In the genomic region with DNA sequence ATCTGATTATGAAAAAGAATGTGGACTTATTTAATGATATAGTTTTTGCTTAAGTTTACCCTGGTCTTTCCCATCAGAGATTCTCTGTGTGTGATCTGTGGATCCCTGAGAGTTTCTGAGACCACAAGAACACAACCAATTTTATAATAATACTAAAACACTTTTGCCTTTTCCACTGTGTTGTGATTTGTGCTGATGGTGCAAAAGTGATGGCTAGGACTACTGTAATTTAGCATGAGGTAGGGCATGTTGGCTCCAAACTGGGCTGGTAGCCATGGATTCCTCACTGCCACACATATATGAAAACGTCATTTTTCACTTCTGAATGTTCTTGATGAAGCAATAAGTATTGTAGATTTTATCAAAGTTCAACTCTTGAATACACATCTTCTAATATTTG, we compare ENCODE assay signal across 20 cellular contexts. TPM values are rescaled to one million over a fixed set of nuclear protein-coding genes. Genes with fewer than 3 reads are reported as not detected.
DNase-seq lines count a peak whose midpoint lies in the region; ATAC-seq and TF ChIP-seq lines count a peak whose summit lies in the region.
"Had no signal": no experiment of that assay in that cellular context is flagged by ENCODE, and none has a peak within 500 bp of the region (broad histone marks: within the 10 kb centered on the region; RNA-seq: fewer than 3 reads in every experiment).

No MANE protein-coding gene starts in this region.

- TF ChIP-seq POLR2A in HCT116 (IDR thresholded peaks at IDR 0.05; ENCODE audit: borderline replicate concordance, extremely low read depth, insufficient read depth, insufficient read length): no peak

- no peaks in the 10 kb centered on the region for H3K36me3 Mint-ChIP-seq in naive thymus-derived CD8-positive, alpha-beta T cell
- no peaks in the 10 kb centered on the region for H3K36me3 Mint-ChIP-seq in stimulated activated effector memory CD8-positive, alpha-beta T cell treated with anti-CD3 and anti-CD28 coated beads, Interleukin-12 subunit alpha, Interleukin-12 subunit beta, amount 100 ng/mL, for 72 hours
- H3K36me3 Mint-ChIP-seq: CD8-positive, alpha-beta memory T cell had no signal

- no peak overlapping the region for H3K23ac ChIP-seq in trophoblast cell (ENCODE audit: low read length)

- H3K9me3 Mint-ChIP-seq in naive thymus-derived CD8-positive, alpha-beta T cell: peaks cover 0 to 10% (median 1%) of the 10 kb centered on the region in 9 donors
- H3K9me3 Mint-ChIP-seq in stimulated activated effector memory CD8-positive, alpha-beta T cell treated with anti-CD3 and anti-CD28 coated beads, Interleukin-12 subunit alpha, Interleukin-12 subunit beta, amount 100 ng/mL, for 72 hours: peaks cover 7% of the 10 kb centered on the region
- H3K9me3 Mint-ChIP-seq: H9; T-helper 1 cell treated with Interleukin-12 subunit alpha and Interleukin-12 subunit beta and Interleukin-4 antibody, amounts not matched to agents 30 μg/mL and 1 μg/mL, for 36 hours had no signal

- no peak overlapping the region for H3K18ac ChIP-seq in trophoblast cell (ENCODE audit: low read length)

- RAD21 ChIA-PET in HCT116 (lab: Charles Lee; ENCODE audit: low non-redundant PET in 1 of 2, low total read pairs in 2 of 2, uncharacterized antibody in 2 of 2, unreplicated experiment in 2 of 2): no interaction called here

- TF ChIP-seq RAD21 in HCT116 (IDR thresholded peaks at IDR 0.05; ENCODE audit: low read depth): no peak

- DNase-seq in DMS53 (lab: John Stamatoyannopoulos, UW) (peak; percentile 33), DMS53 treated with DMSO at 0.1 percent for 48 hours (lab: John Stamatoyannopoulos, UW; ENCODE audit: unreplicated experiment) (no peak), HCT116 (ENCODE audit: low read depth, low spot score) (no peak), PC-3 (no peak), trophoblast cell (peak; percentile 21 to 72)
- DNase-seq in naive thymus-derived CD8-positive, alpha-beta T cell: no peak
- DNase-seq in stimulated activated effector memory CD8-positive, alpha-beta T cell treated with anti-CD3 and anti-CD28 coated beads, Interleukin-12 subunit alpha, Interleukin-12 subunit beta, amount 100 ng/mL, for 72 hours (ENCODE audit: low spot score in 2 of 2): no peak
- DNase-seq: 8988T; CD8-positive, alpha-beta memory T cell; DND-41; NCI-H146; NCI-H2029 treated with DMSO at 0.1 percent for 48 hours; NCI-H2171; NCI-H446 treated with DMSO at 0.1 percent for 48 hours; SJCRH30 had no signal

- no peak overlapping the region for H3K14ac ChIP-seq in trophoblast cell (ENCODE audit: low read length)

- H4K91ac ChIP-seq in trophoblast cell (ENCODE audit: low read depth, low read length): no peak overlapping the region

- intact Hi-C loops in HCT116 (cut with micrococcal nuclease): loop anchor here (1.0 kb wide), 1 partner anchor 159 kb away; no protein-coding TSS in a partner anchor
- intact Hi-C loops in PC-3 (cut with micrococcal nuclease): loop anchor here (1.0 kb wide), 4 partner anchors 64 to 171 kb away; no protein-coding TSS in a partner anchor

- H3K4me1 ChIP-seq in HCT116 (ENCODE audit: control insufficient read depth in 1 of 2, insufficient read depth in 2 of 2, low read length in 2 of 2) (no peaks in the 10 kb centered on the region), PC-3 (ENCODE audit: insufficient read depth, low read length) (peaks cover 41% of the 10 kb centered on the region), trophoblast cell (ENCODE audit: control insufficient read depth in 1 of 2, insufficient read depth in 2 of 2, low read length in 2 of 2) (no peaks in the 10 kb centered on the region)
- H3K4me1 ChIP-seq: BLaER1, SJCRH30 had no signal

- H4K12ac ChIP-seq in trophoblast cell (ENCODE audit: low read depth, low read length): no peak overlapping the region

- no peaks in the 10 kb centered on the region for H3K9me2 ChIP-seq in HCT116 (ENCODE audit: insufficient read depth)
- no peaks in the 10 kb centered on the region for H3K9me2 ChIP-seq in PC-3 (replicated peaks; ENCODE audit: low read length)

- H3K27me3 Mint-ChIP-seq in naive thymus-derived CD8-positive, alpha-beta T cell: peaks cover 3 to 8% (median 6%) of the 10 kb centered on the region in 5 donors
- H3K27me3 Mint-ChIP-seq: CD8-positive, alpha-beta memory T cell had no signal

- no peak overlapping the region for H3K4me3 Mint-ChIP-seq in naive thymus-derived CD8-positive, alpha-beta T cell
- H3K4me3 Mint-ChIP-seq in stimulated activated effector memory CD8-positive, alpha-beta T cell treated with anti-CD3 and anti-CD28 coated beads, Interleukin-12 subunit alpha, Interleukin-12 subunit beta, amount 100 ng/mL, for 72 hours: no peak overlapping the region
- H3K4me3 Mint-ChIP-seq: CD8-positive, alpha-beta memory T cell; H9; T-helper 1 cell treated with Interleukin-12 subunit alpha and Interleukin-12 subunit beta and Interleukin-4 antibody, amounts not matched to agents 30 μg/mL and 1 μg/mL, for 36 hours had no signal

- no peak overlapping the region for H3K9ac ChIP-seq in HCT116 (ENCODE audit: low read length)
- peak overlapping the region; percentile 57 for H3K9ac ChIP-seq in PC-3 (ENCODE audit: low read length)
- no peak overlapping the region for H3K9ac ChIP-seq in trophoblast cell (ENCODE audit: low read length)
- H3K9ac ChIP-seq: BLaER1 had no signal

- H3K4me3 ChIP-seq in HCT116 (replicated peaks in 1 of 2; ENCODE audit: low read depth in 1 of 2, low read length in 2 of 2) (no peak overlapping the region), PC-3 (ENCODE audit: low read length) (no peak overlapping the region), trophoblast cell (ENCODE audit: low read depth, low read length) (no peak overlapping the region)
- H3K4me3 ChIP-seq: BLaER1, SJCRH30 had no signal

- H2BK5ac ChIP-seq in trophoblast cell (ENCODE audit: low read depth, low read length, poor library complexity): no peak overlapping the region

- no peak overlapping the region for H2AK5ac ChIP-seq in trophoblast cell (ENCODE audit: low read length)

- no peak overlapping the region for H2BK12ac ChIP-seq in trophoblast cell (ENCODE audit: low read length)

- H4K20me1 ChIP-seq in HCT116 (ENCODE audit: insufficient read depth): no peaks in the 10 kb centered on the region
- no peaks in the 10 kb centered on the region for H4K20me1 ChIP-seq in PC-3 (ENCODE audit: low read length)
- H4K20me1 ChIP-seq: BLaER1 had no signal

- ATAC-seq in HCT116: no peak
- ATAC-seq in PC-3: no peak
- ATAC-seq in HG03432 (IDR thresholded peaks at IDR 0.05; ENCODE audit: unreplicated experiment): no peak
- no peak for ATAC-seq in naive thymus-derived CD8-positive, alpha-beta T cell
- no peak for ATAC-seq in stimulated activated effector memory CD8-positive, alpha-beta T cell treated with anti-CD3 and anti-CD28 coated beads, Interleukin-12 subunit alpha, Interleukin-12 subunit beta, amount 100 ng/mL, for 72 hours

- H3K27ac ChIP-seq in HCT116 (ENCODE audit: low read depth, low read length) (no peak overlapping the region), PC-3 (ENCODE audit: low read length) (peak overlapping the region; percentile 73), trophoblast cell (ENCODE audit: low read depth, low read length) (no peak overlapping the region)
- H3K27ac ChIP-seq: BLaER1, SJCRH30 had no signal

- no peak overlapping the region for H3K4ac ChIP-seq in trophoblast cell (ENCODE audit: low read depth, low read length)

- H3K4me2 ChIP-seq in HCT116 (ENCODE audit: low read length) (no peak overlapping the region), PC-3 (ENCODE audit: low read length) (no peak overlapping the region), trophoblast cell (ENCODE audit: low read length) (no peak overlapping the region)
- H3K4me2 ChIP-seq: BLaER1 had no signal

- H3K27me3 ChIP-seq in HCT116 (ENCODE audit: insufficient read depth, low read length): no peaks in the 10 kb centered on the region
- H3K27me3 ChIP-seq in PC-3 (ENCODE audit: low read length): no peaks in the 10 kb centered on the region
- no peaks in the 10 kb centered on the region for H3K27me3 ChIP-seq in trophoblast cell (ENCODE audit: insufficient read depth, low read length)
- H3K27me3 ChIP-seq: BLaER1, SJCRH30 had no signal

- TF ChIP-seq CTCF in HCT116 (IDR thresholded peaks at IDR 0.05 in 2 of 3, conservative IDR thresholded peaks at IDR 0.05 in 1 of 3; ENCODE audit: borderline replicate concordance in 1 of 3, insufficient read depth in 1 of 3, low read depth in 2 of 3, low read length in 2 of 3) (no peak), PC-3 (conservative IDR thresholded peaks at IDR 0.05; ENCODE audit: low read depth, low read length) (no peak)

- peaks cover 9% of the 10 kb centered on the region for H3F3A ChIP-seq in PC-3 (ENCODE audit: low read length, unreplicated experiment)

- POLR2A ChIA-PET in HCT116 (lab: Charles Lee) (no interaction called here), PC-3 (lab: Charles Lee; ENCODE audit: unreplicated experiment) (interaction anchor here (0.5 kb wide), 1 partner anchor 99 kb away, joined by 8 read pairs; no protein-coding TSS in a partner anchor)
- POLR2A ChIA-PET in naive thymus-derived CD8-positive, alpha-beta T cell (lab: Charles Lee): no interaction called here

- H3K36me3 ChIP-seq in HCT116 (ENCODE audit: control insufficient read depth in 1 of 2, insufficient read depth in 2 of 2, low read length in 2 of 2) (no peaks in the 10 kb centered on the region), PC-3 (ENCODE audit: low read depth, low read length) (no peaks in the 10 kb centered on the region), trophoblast cell (ENCODE audit: control insufficient read depth in 1 of 2, insufficient read depth in 2 of 2, low read length in 2 of 2) (no peaks in the 10 kb centered on the region)
- H3K36me3 ChIP-seq: BLaER1, SJCRH30 had no signal

- no peak overlapping the region for H3K27ac Mint-ChIP-seq in naive thymus-derived CD8-positive, alpha-beta T cell
- H3K27ac Mint-ChIP-seq in stimulated activated effector memory CD8-positive, alpha-beta T cell treated with anti-CD3 and anti-CD28 coated beads, Interleukin-12 subunit alpha, Interleukin-12 subunit beta, amount 100 ng/mL, for 72 hours: no peak overlapping the region
- H3K27ac Mint-ChIP-seq: CD8-positive, alpha-beta memory T cell; T-helper 1 cell treated with Interleukin-12 subunit alpha and Interleukin-12 subunit beta and Interleukin-4 antibody, amounts not matched to agents 30 μg/mL and 1 μg/mL, for 36 hours had no signal

- CTCF ChIA-PET in HCT116 (lab: Charles Lee) (no interaction called here), PC-3 (lab: Charles Lee) (no interaction called here)

- H2AFZ ChIP-seq in HCT116 (ENCODE audit: low read depth, low read length, poor library complexity, severe bottlenecking) (peak overlapping the region; percentile 19), PC-3 (ENCODE audit: low read length) (0 out of 2 replicates have a peak overlapping the region, but pooled peaks have one; percentile 7), trophoblast cell (ENCODE audit: insufficient read depth, low read length, poor library complexity) (no peak overlapping the region)

- no peaks in the 10 kb centered on the region for H3K79me2 ChIP-seq in HCT116 (ENCODE audit: insufficient read depth, low read length)
- no peaks in the 10 kb centered on the region for H3K79me2 ChIP-seq in PC-3 (ENCODE audit: low read length)
- no peaks in the 10 kb centered on the region for H3K79me2 ChIP-seq in trophoblast cell (ENCODE audit: control insufficient read depth, insufficient read depth, low read length, poor library complexity)

- H3K9me3 ChIP-seq in HCT116 (ENCODE audit: control insufficient read depth in 1 of 2, insufficient read depth in 1 of 2, low read depth in 1 of 2, low read length in 2 of 2) (no peaks in the 10 kb centered on the region), PC-3 (ENCODE audit: low read length) (no peaks in the 10 kb centered on the region), trophoblast cell (ENCODE audit: insufficient read depth, low read depth, low read length) (no peaks in the 10 kb centered on the region)
- H3K9me3 ChIP-seq: BLaER1, SJCRH30 had no signal

- no peak overlapping the region for H4K8ac ChIP-seq in trophoblast cell (ENCODE audit: low read depth, low read length)

- no peak overlapping the region for H2BK120ac ChIP-seq in trophoblast cell (ENCODE audit: insufficient read depth, low read length, poor library complexity)

- H3K4me1 Mint-ChIP-seq in naive thymus-derived CD8-positive, alpha-beta T cell: no peaks in the 10 kb centered on the region
- H3K4me1 Mint-ChIP-seq in stimulated activated effector memory CD8-positive, alpha-beta T cell treated with anti-CD3 and anti-CD28 coated beads, Interleukin-12 subunit alpha, Interleukin-12 subunit beta, amount 100 ng/mL, for 72 hours: no peaks in the 10 kb centered on the region
- H3K4me1 Mint-ChIP-seq: CD8-positive, alpha-beta memory T cell had no signal

- H3K79me1 ChIP-seq in trophoblast cell (ENCODE audit: low read length): no peaks in the 10 kb centered on the region

- BruUV-seq in HCT116 (replicated peaks; lab: Mats Ljungman, UMichigan) (no TSS peak), PC-3 (replicated peaks; lab: Mats Ljungman, UMichigan) (no TSS peak)

- no CpG with 5 or more reads among the region's 1 CpG for WGBS in trophoblast cell (ENCODE audit: extremely low coverage, insufficient coverage, insufficient read length)

RNA-seq across cellular contexts. Expression of a gene that starts 15.2 kb away (rescaled TPM):
- not detected for total RNA-seq in HCT116 (2021; ENCODE audit: unreplicated experiment)
- 0.05 TPM in 1 of 2 replicates, not detected in the other for polyA plus RNA-seq in HCT116 (2012)
- total RNA-seq in PC-3 (2014; rRNA removed): 5.6 and 6.3 TPM in 2 replicates
- polyA plus RNA-seq in trophoblast cell (2013): 0.08 and 0.19 TPM in 2 replicates
- total RNA-seq in naive thymus-derived CD8-positive, alpha-beta T cell: not detected
- polyA plus RNA-seq in naive thymus-derived CD8-positive, alpha-beta T cell: not detected
- total RNA-seq: CD8-positive, alpha-beta memory T cell; SJCRH30 had no signal
- polyA plus RNA-seq: CD8-positive, alpha-beta memory T cell had no signal

RNA-seq across cellular contexts. Expression of a gene that starts 25.8 kb away (rescaled TPM):
- total RNA-seq in HCT116 (2021; ENCODE audit: unreplicated experiment) (not detected), PC-3 (2014; rRNA removed) (not detected in 2 replicates)
- not detected in 2 replicates for polyA plus RNA-seq in HCT116 (2012)
- polyA plus RNA-seq in trophoblast cell (2013): 0.21 and 0.22 TPM in 2 replicates
- not detected for total RNA-seq in naive thymus-derived CD8-positive, alpha-beta T cell
- polyA plus RNA-seq in naive thymus-derived CD8-positive, alpha-beta T cell: not detected
- total RNA-seq: CD8-positive, alpha-beta memory T cell; H9; MCF 10A; SJCRH30 had no signal
- polyA plus RNA-seq: CD8-positive, alpha-beta memory T cell had no signal

RNA-seq across cellular contexts. Expression of a gene that starts 32.9 kb away (rescaled TPM):
- total RNA-seq in HCT116 (2021; ENCODE audit: unreplicated experiment) (not detected), PC-3 (2014; rRNA removed) (0.40 TPM in 1 of 2 replicates, not detected in the other)
- 0.05 TPM in 1 of 2 replicates, not detected in the other for polyA plus RNA-seq in HCT116 (2012)
- polyA plus RNA-seq in trophoblast cell (2013): not detected in 2 replicates
- not detected for total RNA-seq in naive thymus-derived CD8-positive, alpha-beta T cell
- not detected for polyA plus RNA-seq in naive thymus-derived CD8-positive, alpha-beta T cell
- total RNA-seq: CD8-positive, alpha-beta memory T cell; MCF 10A; SJCRH30 had no signal
- polyA plus RNA-seq: CD8-positive, alpha-beta memory T cell had no signal

Comparison
In these comparisons a context has a peak if more than half of its experiments do, and no peak if none do; other contexts are left out.
1. DNase-seq: peak in DMS53 (single experiment) and trophoblast cell (2 of 2); none in DMS53 treated with DMSO at 0.1 percent for 48 hours (single experiment), HCT116 (single experiment), PC-3 (single experiment), naive thymus-derived CD8-positive, alpha-beta T cell (0 of 10) and stimulated activated effector memory CD8-positive, alpha-beta T cell treated with anti-CD3 and anti-CD28 coated beads, Interleukin-12 subunit alpha, Interleukin-12 subunit beta, amount 100 ng/mL, for 72 hours (0 of 2).